In the genomic region with DNA sequence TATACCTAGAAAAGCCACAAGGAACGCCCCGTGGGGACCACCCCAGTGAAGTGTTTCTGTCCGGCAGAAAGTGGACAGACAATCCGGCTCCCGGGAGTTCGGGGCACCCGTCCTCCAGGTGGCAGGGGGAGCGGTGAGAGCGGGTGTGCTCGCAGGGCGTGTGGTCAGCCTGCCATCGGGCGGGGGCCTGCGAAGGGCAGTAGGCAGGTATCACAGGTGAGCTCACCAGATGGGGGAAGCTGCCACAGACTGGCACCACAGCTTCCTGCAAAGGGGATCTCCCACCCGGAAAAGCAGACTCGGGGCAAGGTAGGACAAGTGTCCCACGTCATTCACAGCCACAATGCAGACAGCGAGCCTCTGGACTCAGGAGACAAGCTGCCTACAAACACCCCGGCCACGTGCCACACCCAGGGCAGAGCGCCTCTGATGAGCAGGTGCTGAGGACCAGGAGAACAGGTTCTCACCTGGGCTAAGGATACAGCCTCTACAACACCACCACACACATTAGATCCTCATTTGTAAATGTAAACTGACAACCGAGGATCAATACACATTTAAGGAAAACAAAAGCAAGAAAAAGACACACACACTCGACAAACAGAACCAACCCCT, we compare ENCODE assay signal across 1 cellular context.
TF ChIP-seq lines count a peak whose summit lies in the region.

No MANE protein-coding gene starts in this region.

TF ChIP-seq in HepG2, 621 proteins besides CTCF, POLR2A, EP300 and RAD21:
- TF ChIP-seq, protein P1, sequence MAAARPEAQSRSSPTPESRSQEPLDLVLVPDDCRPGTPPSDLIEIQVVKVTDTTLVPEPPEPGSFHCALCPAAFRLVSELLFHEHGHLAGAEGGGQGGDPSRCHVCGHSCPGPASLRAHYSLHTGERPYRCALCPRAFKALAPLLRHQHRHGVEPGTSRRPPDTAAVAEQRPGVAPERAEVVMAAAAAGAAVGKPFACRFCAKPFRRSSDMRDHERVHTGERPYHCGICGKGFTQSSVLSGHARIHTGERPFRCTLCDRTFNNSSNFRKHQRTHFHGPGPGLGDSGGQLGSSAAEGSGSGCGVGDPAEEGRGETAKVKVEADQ (CRISPR knock-in tag; IDR thresholded peaks at IDR 0.05; ENCODE audit: borderline replicate concordance), result no peak
- TF ChIP-seq TBL1XR1 (IDR thresholded peaks at IDR 0.05; ENCODE audit: borderline replicate concordance, low read length, partially characterized antibody) (no peak), SPEN (CRISPR knock-in tag; IDR thresholded peaks at IDR 0.05; ENCODE audit: low read depth) (no peak), ZNF430 (CRISPR knock-in tag; IDR thresholded peaks at IDR 0.05) (no peak), ETV5 (CRISPR knock-in tag; IDR thresholded peaks at IDR 0.05; ENCODE audit: borderline replicate concordance) (no peak), NFIC (IDR thresholded peaks at IDR 0.05; ENCODE audit: low read length) (no peak), NCOA5 (CRISPR knock-in tag; IDR thresholded peaks at IDR 0.05) (no peak), ZNF224 (CRISPR knock-in tag; IDR thresholded peaks at IDR 0.05) (no peak), RBAK (CRISPR knock-in tag; IDR thresholded peaks at IDR 0.05) (no peak), FOXK1 (CRISPR knock-in tag; IDR thresholded peaks at IDR 0.05; ENCODE audit: borderline replicate concordance, low read depth) (no peak), TBP (CRISPR knock-in tag; IDR thresholded peaks at IDR 0.05) (no peak), KDM5B (CRISPR knock-in tag; IDR thresholded peaks at IDR 0.05; ENCODE audit: borderline replicate concordance) (no peak)
- TF ChIP-seq, protein P2, sequence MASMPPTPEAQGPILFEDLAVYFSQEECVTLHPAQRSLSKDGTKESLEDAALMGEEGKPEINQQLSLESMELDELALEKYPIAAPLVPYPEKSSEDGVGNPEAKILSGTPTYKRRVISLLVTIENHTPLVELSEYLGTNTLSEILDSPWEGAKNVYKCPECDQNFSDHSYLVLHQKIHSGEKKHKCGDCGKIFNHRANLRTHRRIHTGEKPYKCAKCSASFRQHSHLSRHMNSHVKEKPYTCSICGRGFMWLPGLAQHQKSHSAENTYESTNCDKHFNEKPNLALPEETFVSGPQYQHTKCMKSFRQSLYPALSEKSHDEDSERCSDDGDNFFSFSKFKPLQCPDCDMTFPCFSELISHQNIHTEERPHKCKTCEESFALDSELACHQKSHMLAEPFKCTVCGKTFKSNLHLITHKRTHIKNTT (CRISPR knock-in tag; IDR thresholded peaks at IDR 0.05), result no peak
- TF ChIP-seq, protein P3, sequence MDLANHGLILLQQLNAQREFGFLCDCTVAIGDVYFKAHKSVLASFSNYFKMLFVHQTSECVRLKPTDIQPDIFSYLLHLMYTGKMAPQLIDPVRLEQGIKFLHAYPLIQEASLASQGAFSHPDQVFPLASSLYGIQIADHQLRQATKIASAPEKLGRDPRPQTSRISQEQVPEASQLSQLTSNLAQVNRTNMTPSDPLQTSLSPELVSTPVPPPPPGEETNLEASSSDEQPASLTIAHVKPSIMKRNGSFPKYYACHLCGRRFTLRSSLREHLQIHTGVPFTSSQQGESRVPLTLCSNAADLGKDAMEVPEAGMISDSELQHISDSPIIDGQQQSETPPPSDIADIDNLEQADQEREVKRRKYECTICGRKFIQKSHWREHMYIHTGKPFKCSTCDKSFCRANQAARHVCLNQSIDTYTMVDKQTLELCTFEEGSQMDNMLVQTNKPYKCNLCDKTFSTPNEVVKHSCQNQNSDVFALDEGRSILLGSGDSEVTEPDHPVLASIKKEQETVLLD (CRISPR knock-in tag; IDR thresholded peaks at IDR 0.05; ENCODE audit: low read depth), result no peak
